In the genomic region with DNA sequence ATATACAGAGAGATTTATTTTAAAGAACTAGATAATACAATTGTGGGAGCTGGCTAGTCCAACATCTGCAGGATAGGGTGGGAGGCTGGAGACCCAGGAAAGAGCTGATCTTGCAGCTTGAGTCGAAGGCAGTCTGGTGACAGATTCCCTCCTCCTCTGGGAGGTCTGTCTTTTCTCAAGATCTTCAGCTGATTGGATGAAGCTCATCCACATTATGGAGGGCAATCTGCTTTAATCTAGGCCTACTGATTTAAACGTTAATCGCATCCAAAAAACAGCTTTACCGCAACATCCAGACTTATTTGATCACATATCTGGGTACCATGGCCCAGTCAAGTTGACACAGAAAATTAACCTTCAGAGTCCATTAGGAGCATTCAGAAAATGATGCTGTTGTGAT, we compare ENCODE assay signal across 5 cellular contexts.
"Had no signal": no experiment of that assay in that cellular context is flagged by ENCODE, and none has a peak within 500 bp of the region (broad histone marks: within the 10 kb centered on the region; RNA-seq: fewer than 3 reads in every experiment).

No MANE protein-coding gene starts in this region.

- H3K4me3 ChIP-seq: GM23338 had no signal

- ATAC-seq: GM23338, HCT116, HepG2 had no signal

- DNase-seq: H9, HFFc6 had no signal
